ENCODE assay signal across 29 cellular contexts in genomic region chr4:185895866-185896265, GRCh38.
"Had no signal": no experiment of that assay in that cellular context is flagged by ENCODE, and none has a peak within 500 bp of the region (broad histone marks: within the 10 kb centered on the region; RNA-seq: fewer than 3 reads in every experiment).

No MANE protein-coding gene starts in this region.

- H2AFZ ChIP-seq: hepatocyte had no signal

- FAIRE-seq: astrocyte, bronchial epithelial cell had no signal

- H3K36me3 ChIP-seq: brain microvascular endothelial cell, esophagus muscularis mucosa, gastroesophageal sphincter, heart right ventricle had no signal

- H3K27ac ChIP-seq: brain microvascular endothelial cell, coronary artery, esophagus muscularis mucosa, gastroesophageal sphincter, heart right ventricle, hepatocyte, VCaP had no signal

- H3K4me3 ChIP-seq: coronary artery, esophagus muscularis mucosa, gastroesophageal sphincter, heart right ventricle, hepatocyte had no signal

- H3K4me2 ChIP-seq: hepatocyte had no signal

- DNase-seq: activated CD4-positive, alpha-beta memory T cell treated with anti-CD3 and anti-CD28 coated beads, Interleukin-2, amount 10 ng/mL, durations not matched to agents 7 days and 5 days; activated CD4-positive, alpha-beta T cell treated with anti-CD3 and anti-CD28 coated beads for 1 hour; activated CD4-positive, alpha-beta T cell treated with anti-CD3 and anti-CD28 coated beads for 4 hours; activated CD4-positive, alpha-beta T cell treated with anti-CD3 and anti-CD28 coated beads, Interleukin-2, amount 10 ng/mL, durations not matched to agents 7 days and 5 days; activated CD4-positive, alpha-beta T cell treated with anti-CD3 and anti-CD28 coated beads, Interleukin-2, amount 50 U/mL, for 4 hours; activated CD8-positive, alpha-beta memory T cell treated with anti-CD3 and anti-CD28 coated beads, Interleukin-2, amount 50 U/mL, for 48 hours; activated gamma-delta T cell treated with Interleukin-2 at 50 U/mL for 16 hours; activated naive CD4-positive, alpha-beta T cell treated with anti-CD3 and anti-CD28 coated beads, Interleukin-2, amount 50 U/mL, for 16 hours; activated naive CD4-positive, alpha-beta T cell treated with Interleukin-2 at 50 U/mL for 16 hours; activated T-cell treated with anti-CD3 and anti-CD28 coated beads for 4 hours; activated T-cell treated with anti-CD3 and anti-CD28 coated beads, Interleukin-2, amount 50 U/mL, for 24 hours; activated T-cell treated with anti-CD3 and anti-CD28 coated beads, Interleukin-2, amount 50 U/mL, for 72 hours; amniotic stem cell; anterior cingulate cortex; brain microvascular endothelial cell; dermis blood vessel endothelial cell; effector CD4-positive, alpha-beta T cell; effector memory CD8-positive, alpha-beta T cell; erythroblast; foreskin melanocyte; heart right ventricle; T-helper 17 cell had no signal

- H3K9me3 ChIP-seq: esophagus muscularis mucosa, heart right ventricle had no signal

- H3K4me1 ChIP-seq: esophagus muscularis mucosa, gastroesophageal sphincter had no signal

- H3K79me2 ChIP-seq: hepatocyte had no signal

- H3K27me3 ChIP-seq: brain microvascular endothelial cell, esophagus muscularis mucosa, gastroesophageal sphincter, heart right ventricle, hepatocyte had no signal
